ENCODE assay signal across 27 cellular contexts in genomic region chr14:59183150-59183549, GRCh38.
"Had no signal": no experiment of that assay in that cellular context is flagged by ENCODE, and none has a peak within 500 bp of the region (broad histone marks: within the 10 kb centered on the region; RNA-seq: fewer than 3 reads in every experiment).

No MANE protein-coding gene starts in this region.

- FAIRE-seq: islet of Langerhans, kidney had no signal

- H3K4me3 ChIP-seq: left ventricle myocardium inferior, lung, ovary, prostate gland, stomach, testis, upper lobe of right lung had no signal

- H3K4me3 Mint-ChIP-seq: immature natural killer cell; mesothelial cell of epicardium; naive thymus-derived CD4-positive, alpha-beta T cell; natural killer cell treated with Interleukin-12 subunit alpha and Interleukin-12 subunit beta and Interleukin-15 and Interleukin-18, amount 100 ng/mL, for 72 hours; stimulated activated naive B cell treated with anti-CD40 and anti-IgM and Interleukin-4, amounts not matched to agents 10 μg/mL and 1 μg/mL and 100 μg/mL, for 72 hours had no signal

- H3K36me3 ChIP-seq: left ventricle myocardium inferior, ovary, prostate gland, stomach, tibial artery, upper lobe of right lung had no signal

- ATAC-seq: naive thymus-derived CD4-positive, alpha-beta T cell; natural killer cell treated with Interleukin-12 subunit alpha and Interleukin-12 subunit beta and Interleukin-15 and Interleukin-18, amount 100 ng/mL, for 72 hours; right cardiac atrium; sciatic nerve; stimulated activated naive B cell treated with anti-CD40 and anti-IgM and Interleukin-4, amounts not matched to agents 10 μg/mL and 1 μg/mL and 100 μg/mL, for 72 hours; stimulated activated naive CD8-positive, alpha-beta T cell treated with anti-CD3 and anti-CD28 coated beads, Interleukin-15, Interleukin-2, amounts not matched to agents 100 U/mL and 50 U/mL, for 24 hours; upper lobe of right lung had no signal

- H3K9me3 ChIP-seq: left ventricle myocardium inferior, ovary, prostate gland, stomach, testis, tibial artery, upper lobe of right lung had no signal

- H3K9me3 Mint-ChIP-seq: immature natural killer cell; mesothelial cell of epicardium; naive thymus-derived CD4-positive, alpha-beta T cell; natural killer cell treated with Interleukin-12 subunit alpha and Interleukin-12 subunit beta and Interleukin-15 and Interleukin-18, amount 100 ng/mL, for 72 hours; stimulated activated naive B cell treated with anti-CD40 and anti-IgM and Interleukin-4, amounts not matched to agents 10 μg/mL and 1 μg/mL and 100 μg/mL, for 72 hours had no signal

- H3K27ac ChIP-seq: left ventricle myocardium inferior, ovary, prostate gland, stomach, testis, upper lobe of right lung had no signal

- H3K27ac Mint-ChIP-seq: immature natural killer cell; mesothelial cell of epicardium; naive thymus-derived CD4-positive, alpha-beta T cell; natural killer cell treated with Interleukin-12 subunit alpha and Interleukin-12 subunit beta and Interleukin-15 and Interleukin-18, amount 100 ng/mL, for 72 hours; stimulated activated naive B cell treated with anti-CD40 and anti-IgM and Interleukin-4, amounts not matched to agents 10 μg/mL and 1 μg/mL and 100 μg/mL, for 72 hours had no signal

- H3K36me3 Mint-ChIP-seq: immature natural killer cell; mesothelial cell of epicardium; naive thymus-derived CD4-positive, alpha-beta T cell; natural killer cell treated with Interleukin-12 subunit alpha and Interleukin-12 subunit beta and Interleukin-15 and Interleukin-18, amount 100 ng/mL, for 72 hours; stimulated activated naive B cell treated with anti-CD40 and anti-IgM and Interleukin-4, amounts not matched to agents 10 μg/mL and 1 μg/mL and 100 μg/mL, for 72 hours had no signal

- H3K4me1 ChIP-seq: prostate gland, testis had no signal

- H3K27me3 ChIP-seq: ovary, stomach, testis, tibial artery, upper lobe of right lung had no signal

- DNase-seq: hypothalamus; immature natural killer cell; kidney; left ventricle myocardium inferior; mesendoderm; naive thymus-derived CD4-positive, alpha-beta T cell; ovary; posterior cingulate gyrus; retina; right cardiac atrium; stimulated activated CD4-positive, alpha-beta T cell treated with anti-CD3 and anti-CD28 coated beads, Interleukin-12 subunit alpha, Interleukin-12 subunit beta, amount 100 ng/mL, for 4 hours; stimulated activated CD4-positive, alpha-beta T cell treated with anti-CD3 and anti-CD28 coated beads, Interleukin-15, amount 100 ng/mL, for 24 hours; stimulated activated CD4-positive, alpha-beta T cell treated with anti-CD3 and anti-CD28 coated beads, Interleukin-2, amount 100 ng/mL, for 24 hours; stimulated activated CD4-positive, alpha-beta T cell treated with anti-CD3 and anti-CD28 coated beads, Interleukin-4, amount 100 ng/mL, for 1 hour; stimulated activated naive B cell treated with anti-CD40 and anti-IgM and Interleukin-4, amounts not matched to agents 10 μg/mL and 1 μg/mL and 100 μg/mL, for 72 hours; stimulated activated naive CD8-positive, alpha-beta T cell treated with anti-CD3 and anti-CD28 coated beads, Interleukin-15, Interleukin-2, amounts not matched to agents 100 U/mL and 50 U/mL, for 24 hours; stomach; testis; tibial artery; trophoblast cell; upper lobe of right lung had no signal
